23 cellular contexts compared by ENCODE assay signal in the genomic region with DNA sequence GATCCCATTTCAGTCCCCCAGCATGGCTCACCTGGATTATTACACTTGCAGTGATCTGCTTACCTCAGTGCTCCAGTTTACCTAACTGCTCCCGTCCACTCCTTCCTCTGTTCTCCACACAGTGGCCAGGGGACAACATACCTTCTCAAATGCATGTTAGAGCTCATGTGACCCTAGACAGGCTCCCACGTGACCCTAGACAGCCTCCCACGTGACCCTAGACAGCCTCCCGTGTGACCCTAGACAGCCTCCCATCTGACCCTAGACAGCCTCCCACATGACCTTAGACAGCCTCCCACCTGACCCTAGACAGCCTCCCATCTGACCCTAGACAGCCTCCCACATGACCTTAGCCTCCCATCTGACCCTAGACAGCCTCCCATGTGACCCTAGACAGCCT.
"Had no signal": no experiment of that assay in that cellular context is flagged by ENCODE, and none has a peak within 500 bp of the region (broad histone marks: within the 10 kb centered on the region; RNA-seq: fewer than 3 reads in every experiment).

No MANE protein-coding gene starts in this region.

- FAIRE-seq: colon, endometrium, frontal cortex, islet of Langerhans, keratinocyte had no signal

- H3K4me1 ChIP-seq: esophagus muscularis mucosa, foreskin keratinocyte, heart right ventricle, left lung, lower lobe of right lung had no signal

- H3K4me3 ChIP-seq: coronary artery, dorsolateral prefrontal cortex, esophagus muscularis mucosa, heart right ventricle, left lung, lower lobe of right lung, mucosa of descending colon had no signal

- DNase-seq: dermis blood vessel endothelial cell; dorsolateral prefrontal cortex; effector CD4-positive, alpha-beta T cell; effector memory CD4-positive, alpha-beta T cell; erythroblast; foreskin keratinocyte; glutamatergic neuron; heart right ventricle; hippocampal formation; left cardiac atrium; left lung; left ventricle myocardium superior; lower lobe of right lung; mesenchymal stem cell; mucosa of descending colon had no signal

- H3K27me3 ChIP-seq: dorsolateral prefrontal cortex, foreskin keratinocyte, left lung had no signal

- H3K9me3 ChIP-seq: esophagus muscularis mucosa, heart right ventricle, lower lobe of right lung, mucosa of descending colon had no signal

- H3K36me3 ChIP-seq: esophagus muscularis mucosa, heart right ventricle, left lung, lower lobe of right lung had no signal

- H3K27ac ChIP-seq: coronary artery, dorsolateral prefrontal cortex, epithelial cell of prostate, esophagus muscularis mucosa, foreskin keratinocyte, heart right ventricle, left lung, lower lobe of right lung had no signal

- ATAC-seq: foreskin keratinocyte, heart right ventricle, left cardiac atrium, left lung, left ventricle myocardium superior, lower lobe of right lung, mucosa of descending colon had no signal
